ENCODE assay signal across 7 cellular contexts in the genomic region with DNA sequence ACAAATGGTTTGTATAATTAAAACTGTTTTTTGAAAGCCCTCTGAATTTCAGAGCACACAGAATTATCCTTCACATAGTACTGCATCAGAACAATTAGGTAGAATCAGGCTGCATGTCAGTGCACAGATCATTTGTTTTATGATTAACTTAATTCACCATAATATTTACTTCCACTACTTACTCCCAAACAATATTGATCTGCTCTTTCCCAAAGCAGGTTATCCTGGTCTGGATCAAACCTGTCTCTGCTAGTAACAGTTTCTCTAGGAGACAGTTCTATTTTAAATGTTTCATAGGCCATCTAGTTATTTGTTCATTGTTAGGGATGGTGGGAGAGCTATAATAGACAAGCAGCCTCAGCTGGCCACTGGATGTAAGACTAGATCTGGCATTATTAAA.
"Had no signal": no experiment of that assay in that cellular context is flagged by ENCODE, and none has a peak within 500 bp of the region (broad histone marks: within the 10 kb centered on the region; RNA-seq: fewer than 3 reads in every experiment).

No MANE protein-coding gene starts in this region.

- FAIRE-seq: H1, H54, HTR-8/SVneo had no signal

- H3K27ac Mint-ChIP-seq: GM23338, H9, IgD-negative memory B cell had no signal

- H3K4me3 Mint-ChIP-seq: IgD-negative memory B cell had no signal

- H3K9me3 Mint-ChIP-seq: GM23338, H9, IgD-negative memory B cell had no signal

- DNase-seq: H9, HCEC 1CT had no signal

- H3K36me3 Mint-ChIP-seq: IgD-negative memory B cell had no signal

- H3K4me1 Mint-ChIP-seq: IgD-negative memory B cell had no signal
